Comparison of ENCODE assay signal across 17 cellular contexts in genomic region chr20:53819973-53820451, GRCh38.
DNase-seq lines count a peak whose midpoint lies in the region; ATAC-seq, FAIRE-seq and TF ChIP-seq lines count a peak whose summit lies in the region.
"Had no signal": no experiment of that assay in that cellular context is flagged by ENCODE, and none has a peak within 500 bp of the region (broad histone marks: within the 10 kb centered on the region; RNA-seq: fewer than 3 reads in every experiment).

No MANE protein-coding gene starts in this region.

- H3K27ac ChIP-seq in Panc1 (ENCODE audit: low read length) (peak overlapping the region; percentile 87), keratinocyte (ENCODE audit: control insufficient read depth, insufficient read depth, low read length) (peak overlapping the region; percentile 8)
- H3K27ac ChIP-seq: SJCRH30 had no signal

- POLR2A ChIA-PET in Panc1 (lab: Charles Lee) (no interaction called here), MCF 10A (lab: Yijun Ruan, JAX) (interaction anchor here (0.5 to 2.9 kb wide), 19 partner anchors 8 to 237 kb away, joined by 3 to 24 read pairs (median 4); no protein-coding TSS in a partner anchor)

- CTCF ChIA-PET in Panc1 (lab: Charles Lee) (no interaction called here), MCF 10A (lab: Yijun Ruan, JAX) (interaction anchor here (0.6 to 1.7 kb wide), 3 partner anchors 50 to 141 kb away, joined by 3 to 4 read pairs (median 4); no protein-coding TSS in a partner anchor)

- ATAC-seq in Panc1: peak; percentile 51

- no peaks in the 10 kb centered on the region for H3K9me1 ChIP-seq in keratinocyte (ENCODE audit: control insufficient read depth, extremely low read depth, insufficient read depth, low read length)

- H3K36me3 Mint-ChIP-seq in MCF 10A (ENCODE audit: insufficient read depth, unreplicated experiment): no peaks in the 10 kb centered on the region

- H3K27me3 Mint-ChIP-seq in MCF 10A (ENCODE audit: insufficient read depth, unreplicated experiment): no peaks in the 10 kb centered on the region
- H3K27me3 Mint-ChIP-seq: B cell; CD4-positive, alpha-beta T cell had no signal

- H3K4me2 ChIP-seq in keratinocyte (ENCODE audit: control insufficient read depth, extremely low read depth, insufficient read depth, low read depth, low read length): no peak overlapping the region

- no peaks in the 10 kb centered on the region for H3K9me3 Mint-ChIP-seq in MCF 10A (ENCODE audit: unreplicated experiment)

- no peak for DNase-seq in Panc1 (ENCODE audit: low read depth, low spot score)
- DNase-seq in MCF 10A (ENCODE audit: unreplicated experiment): peak; percentile 40
- DNase-seq in keratinocyte (ENCODE audit: low read depth, low spot score): no peak
- DNase-seq in head of caudate nucleus: no peak
- no peak for DNase-seq in NCI-H1092 (lab: John Stamatoyannopoulos, UW)
- no peak for DNase-seq in DMS79 treated with DMSO at 0.1 percent for 48 hours (lab: John Stamatoyannopoulos, UW)
- DNase-seq: Calu3; CD4-positive, alpha-beta T cell; DND-41; NCI-H187 treated with DMSO at 0.1 percent for 48 hours; NCI-H446; NCI-H69; RPMI8226; SJCRH30 had no signal

- intact Hi-C loops in Panc1 (cut with micrococcal nuclease; ENCODE audit: unreplicated experiment) (no loop called here), MCF 10A (cut with micrococcal nuclease) (no loop called here), head of caudate nucleus (cut with DNase I) (no loop called here)

- H3K4me1 Mint-ChIP-seq in MCF 10A (ENCODE audit: insufficient read depth, unreplicated experiment): peaks cover 12% of the 10 kb centered on the region

- BruUV-seq in Panc1 (replicated peaks; lab: Mats Ljungman, UMichigan) (no TSS peak), MCF 10A (replicated peaks; lab: Mats Ljungman, UMichigan) (no TSS peak)

- no peaks in the 10 kb centered on the region for H3K36me3 ChIP-seq in Panc1 (ENCODE audit: control insufficient read depth, insufficient read depth, low read length)
- H3K36me3 ChIP-seq in keratinocyte (ENCODE audit: control insufficient read depth in 2 of 2, extremely low read depth in 1 of 2, insufficient read depth in 2 of 2, low read length in 2 of 2): no peaks in the 10 kb centered on the region
- H3K36me3 ChIP-seq: SJCRH30 had no signal

- H3K79me2 ChIP-seq in keratinocyte (ENCODE audit: control insufficient read depth, insufficient read depth, low read length): no peaks in the 10 kb centered on the region

- H4K20me1 ChIP-seq in keratinocyte (ENCODE audit: control insufficient read depth, extremely low read depth, insufficient read depth, low read length): no peaks in the 10 kb centered on the region

- dilution Hi-C loops in keratinocyte (cut with MboI; ENCODE audit: extremely low pct_ligation_motif_present, low sequenced_read_pairs): no loop called here

- H3K9ac ChIP-seq in keratinocyte (ENCODE audit: control insufficient read depth, extremely low read depth, insufficient read depth, low read length): no peak overlapping the region

- in situ Hi-C loops in Panc1 (cut with HindIII; ENCODE audit: low pct_unique_long_range_greater_than_20kb, low sequenced_read_pairs): no loop called here

- FAIRE-seq in keratinocyte (lab: Jason Lieb, UNC): no peak
- FAIRE-seq: G401.6 had no signal

- peak overlapping the region; percentile 76 for H3K27ac Mint-ChIP-seq in MCF 10A (ENCODE audit: low read depth, unreplicated experiment)
- H3K27ac Mint-ChIP-seq: B cell; CD4-positive, alpha-beta T cell had no signal

- H3K27me3 ChIP-seq in Panc1 (ENCODE audit: control insufficient read depth, insufficient read depth, low read length): no peaks in the 10 kb centered on the region
- H3K27me3 ChIP-seq in keratinocyte (ENCODE audit: control insufficient read depth, extremely low read depth, insufficient read depth, low read length): no peaks in the 10 kb centered on the region
- H3K27me3 ChIP-seq: SJCRH30 had no signal

- H3K4me3 Mint-ChIP-seq in MCF 10A (ENCODE audit: unreplicated experiment): no peak overlapping the region
- H3K4me3 Mint-ChIP-seq: B cell; CD4-positive, alpha-beta T cell had no signal

- H2AFZ ChIP-seq in keratinocyte (ENCODE audit: control insufficient read depth, low read length): peak overlapping the region; percentile 83

- TF ChIP-seq CTCF in Panc1 (IDR thresholded peaks at IDR 0.05) (no peak), MCF 10A (IDR thresholded peaks at IDR 0.05; ENCODE audit: unreplicated experiment) (no peak), keratinocyte (optimal IDR thresholded peaks at IDR 0.05 in 1 of 3, IDR thresholded peaks at IDR 0.05 in 1 of 3, conservative IDR thresholded peaks at IDR 0.05 in 1 of 3; ENCODE audit: extremely low read depth in 1 of 3, insufficient read depth in 2 of 3, low read length in 3 of 3) (peak in 1 of 3 experiments; percentile 6), subcutaneous adipose tissue (IDR thresholded peaks at IDR 0.05; ENCODE audit: low read depth) (peak; percentile 89)

- H3K4me1 ChIP-seq in Panc1 (ENCODE audit: control insufficient read depth, insufficient read depth, low read length): peaks cover 5% of the 10 kb centered on the region; the same call in 1 of the 2 replicates
- peaks cover 9% of the 10 kb centered on the region for H3K4me1 ChIP-seq in keratinocyte (ENCODE audit: control insufficient read depth, extremely low read depth, insufficient read depth, low read length)
- H3K4me1 ChIP-seq: SJCRH30 had no signal

- H3K9me3 ChIP-seq in Panc1 (ENCODE audit: control insufficient read depth, insufficient read depth, low read depth, low read length) (no peaks in the 10 kb centered on the region; the same call in 1 of the 2 replicates), keratinocyte (ENCODE audit: control insufficient read depth, low read depth, low read length) (no peaks in the 10 kb centered on the region)
- H3K9me3 ChIP-seq: SJCRH30 had no signal

- H3K4me3 ChIP-seq in Panc1 (ENCODE audit: low read depth in 2 of 2, low read length in 2 of 2) (no peak overlapping the region), keratinocyte (ENCODE audit: control insufficient read depth in 2 of 3, extremely low read depth in 1 of 3, insufficient read depth in 2 of 3, low read depth in 1 of 3, low read length in 3 of 3) (no peak overlapping the region)
- H3K4me3 ChIP-seq: SJCRH30 had no signal
